Comparison of ENCODE assay signal across 1 cellular context in the genomic region with DNA sequence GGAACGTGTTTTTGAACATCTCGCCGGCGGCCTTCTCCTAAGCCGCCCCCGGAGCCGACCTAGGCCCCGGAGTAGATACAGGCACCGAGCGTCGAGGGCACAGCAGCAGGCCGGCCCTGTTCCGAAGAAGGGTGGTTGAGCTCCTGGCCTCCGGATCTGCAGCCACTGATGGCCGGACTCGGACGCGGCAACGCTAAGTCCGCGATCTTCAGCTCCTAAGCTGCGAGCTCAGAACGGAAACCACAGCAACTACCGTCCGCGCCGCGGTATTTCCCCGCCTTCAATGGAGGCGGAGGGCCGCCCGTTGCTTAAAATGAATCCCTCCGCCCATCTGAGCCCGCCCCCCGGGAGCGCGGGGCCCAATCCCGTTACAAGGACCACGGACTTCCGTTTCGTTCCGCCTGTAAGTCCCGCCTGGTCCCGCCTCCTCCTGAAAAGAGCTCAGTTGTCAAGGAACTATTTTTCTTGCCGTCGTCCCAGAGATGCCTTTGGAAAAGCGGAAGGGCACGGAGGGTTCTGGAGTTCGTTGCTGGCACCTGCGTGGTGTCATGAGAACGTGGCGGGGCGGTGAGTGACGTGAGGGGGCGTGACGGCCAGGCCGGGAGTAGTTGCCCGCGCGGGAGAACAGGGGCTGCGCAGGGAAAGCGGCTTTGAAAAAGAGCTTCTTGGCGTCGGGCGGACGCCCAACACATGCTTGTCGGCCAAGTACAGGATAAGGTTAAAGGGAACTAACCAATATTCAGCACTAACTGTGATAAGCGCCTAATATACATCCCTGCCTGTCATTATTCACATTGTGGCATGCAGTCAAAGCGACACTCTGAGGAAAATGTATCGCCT.
A peak's percentile ranks its signal among the peaks of the same experiment; 100 is the strongest.
TF ChIP-seq lines count a peak whose summit lies in the region.

A gene (minus strand): TSS at position 285 of the 840 bp plus-strand sequence. CDS start 266 bp downstream, at position 19.

TF ChIP-seq in K562, 482 proteins besides CTCF, POLR2A, EP300 and RAD21 (continued from another document and continues in another):
- TF ChIP-seq, protein P1, sequence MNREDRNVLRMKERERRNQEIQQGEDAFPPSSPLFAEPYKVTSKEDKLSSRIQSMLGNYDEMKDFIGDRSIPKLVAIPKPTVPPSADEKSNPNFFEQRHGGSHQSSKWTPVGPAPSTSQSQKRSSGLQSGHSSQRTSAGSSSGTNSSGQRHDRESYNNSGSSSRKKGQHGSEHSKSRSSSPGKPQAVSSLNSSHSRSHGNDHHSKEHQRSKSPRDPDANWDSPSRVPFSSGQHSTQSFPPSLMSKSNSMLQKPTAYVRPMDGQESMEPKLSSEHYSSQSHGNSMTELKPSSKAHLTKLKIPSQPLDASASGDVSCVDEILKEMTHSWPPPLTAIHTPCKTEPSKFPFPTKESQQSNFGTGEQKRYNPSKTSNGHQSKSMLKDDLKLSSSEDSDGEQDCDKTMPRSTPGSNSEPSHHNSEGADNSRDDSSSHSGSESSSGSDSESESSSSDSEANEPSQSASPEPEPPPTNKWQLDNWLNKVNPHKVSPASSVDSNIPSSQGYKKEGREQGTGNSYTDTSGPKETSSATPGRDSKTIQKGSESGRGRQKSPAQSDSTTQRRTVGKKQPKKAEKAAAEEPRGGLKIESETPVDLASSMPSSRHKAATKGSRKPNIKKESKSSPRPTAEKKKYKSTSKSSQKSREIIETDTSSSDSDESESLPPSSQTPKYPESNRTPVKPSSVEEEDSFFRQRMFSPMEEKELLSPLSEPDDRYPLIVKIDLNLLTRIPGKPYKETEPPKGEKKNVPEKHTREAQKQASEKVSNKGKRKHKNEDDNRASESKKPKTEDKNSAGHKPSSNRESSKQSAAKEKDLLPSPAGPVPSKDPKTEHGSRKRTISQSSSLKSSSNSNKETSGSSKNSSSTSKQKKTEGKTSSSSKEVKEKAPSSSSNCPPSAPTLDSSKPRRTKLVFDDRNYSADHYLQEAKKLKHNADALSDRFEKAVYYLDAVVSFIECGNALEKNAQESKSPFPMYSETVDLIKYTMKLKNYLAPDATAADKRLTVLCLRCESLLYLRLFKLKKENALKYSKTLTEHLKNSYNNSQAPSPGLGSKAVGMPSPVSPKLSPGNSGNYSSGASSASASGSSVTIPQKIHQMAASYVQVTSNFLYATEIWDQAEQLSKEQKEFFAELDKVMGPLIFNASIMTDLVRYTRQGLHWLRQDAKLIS (CRISPR knock-in tag; IDR thresholded peaks at IDR 0.05): 0 out of 2 replicates have a peak, but pooled peaks have one; percentile 24
- TF ChIP-seq, protein P2, sequence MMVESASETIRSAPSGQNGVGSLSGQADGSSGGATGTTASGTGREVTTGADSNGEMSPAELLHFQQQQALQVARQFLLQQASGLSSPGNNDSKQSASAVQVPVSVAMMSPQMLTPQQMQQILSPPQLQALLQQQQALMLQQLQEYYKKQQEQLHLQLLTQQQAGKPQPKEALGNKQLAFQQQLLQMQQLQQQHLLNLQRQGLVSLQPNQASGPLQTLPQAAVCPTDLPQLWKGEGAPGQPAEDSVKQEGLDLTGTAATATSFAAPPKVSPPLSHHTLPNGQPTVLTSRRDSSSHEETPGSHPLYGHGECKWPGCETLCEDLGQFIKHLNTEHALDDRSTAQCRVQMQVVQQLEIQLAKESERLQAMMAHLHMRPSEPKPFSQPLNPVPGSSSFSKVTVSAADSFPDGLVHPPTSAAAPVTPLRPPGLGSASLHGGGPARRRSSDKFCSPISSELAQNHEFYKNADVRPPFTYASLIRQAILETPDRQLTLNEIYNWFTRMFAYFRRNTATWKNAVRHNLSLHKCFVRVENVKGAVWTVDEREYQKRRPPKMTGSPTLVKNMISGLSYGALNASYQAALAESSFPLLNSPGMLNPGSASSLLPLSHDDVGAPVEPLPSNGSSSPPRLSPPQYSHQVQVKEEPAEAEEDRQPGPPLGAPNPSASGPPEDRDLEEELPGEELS (CRISPR knock-in tag; IDR thresholded peaks at IDR 0.05; ENCODE audit: borderline replicate concordance): peak; percentile 70; the same call in 1 of the 2 replicates
- TF ChIP-seq KHSRP (IDR thresholded peaks at IDR 0.05) (peak; percentile 68), HNRNPLL (IDR thresholded peaks at IDR 0.05; ENCODE audit: low read depth, low read length, poor library complexity, severe bottlenecking) (peak; percentile 97), SPI1 (IDR thresholded peaks at IDR 0.05; ENCODE audit: borderline replicate concordance, low read depth, low read length) (peak; percentile 95), CCNT2 (IDR thresholded peaks at IDR 0.05; ENCODE audit: borderline replicate concordance, extremely low read depth, insufficient read length, low read depth, low read length) (peak; percentile 53), YY1 (IDR thresholded peaks at IDR 0.05; ENCODE audit: borderline replicate concordance in 1 of 3, control insufficient read depth in 1 of 3, extremely low read depth in 1 of 3, insufficient read depth in 3 of 3, insufficient read length in 1 of 3, insufficient replicate concordance in 2 of 3, low read depth in 1 of 3, low read length in 2 of 3) (peak in 2 of 3 experiments; percentile 74 to 86), NFIC (IDR thresholded peaks at IDR 0.05) (peak; percentile 72), NCOR1 (IDR thresholded peaks at IDR 0.05) (peak; percentile 29), SMARCC2 (IDR thresholded peaks at IDR 0.05; ENCODE audit: low read depth) (no peak), RBBP5 (IDR thresholded peaks at IDR 0.05; ENCODE audit: borderline replicate concordance, insufficient read depth, low read length, poor library complexity, severe bottlenecking) (peak; percentile 91), BMI1 (IDR thresholded peaks at IDR 0.05; ENCODE audit: low read length) (no peak), NCOA6 (IDR thresholded peaks at IDR 0.05) (peak; percentile 72), TBP (optimal IDR thresholded peaks at IDR 0.05; ENCODE audit: low read depth, low read length) (peak; percentile 91), ELF2 (CRISPR knock-in tag; IDR thresholded peaks at IDR 0.05) (no peak), EZH2 (IDR thresholded peaks at IDR 0.05; ENCODE audit: borderline replicate concordance, low read depth, low read length) (no peak), RBM17 (IDR thresholded peaks at IDR 0.05; ENCODE audit: borderline replicate concordance, low read depth, low read length) (no peak), MEF2D (tag; conservative IDR thresholded peaks at IDR 0.05; ENCODE audit: low read depth) (peak; percentile 58; the same call in 1 of the 2 replicates), ZNF239 (CRISPR knock-in tag; IDR thresholded peaks at IDR 0.05) (no peak), ZC3H4 (CRISPR knock-in tag; IDR thresholded peaks at IDR 0.05; ENCODE audit: borderline replicate concordance) (no peak), MYC (IDR thresholded peaks at IDR 0.05; ENCODE audit: low read depth, low read length) (peak; percentile 95), MYC (CRISPR knock-in tag; IDR thresholded peaks at IDR 0.05; ENCODE audit: borderline replicate concordance, low read depth) (0 out of 2 replicates have a peak, but pooled peaks have one; percentile 34), ZNF778 (CRISPR knock-in tag; IDR thresholded peaks at IDR 0.05) (no peak), MTA1 (IDR thresholded peaks at IDR 0.05; ENCODE audit: borderline replicate concordance) (peak; percentile 78), JUNB (CRISPR knock-in tag; conservative IDR thresholded peaks at IDR 0.05) (no peak), GATA2 (CRISPR knock-in tag; IDR thresholded peaks at IDR 0.05) (no peak), MCM3 (IDR thresholded peaks at IDR 0.05) (no peak)
- TF ChIP-seq, protein P3, sequence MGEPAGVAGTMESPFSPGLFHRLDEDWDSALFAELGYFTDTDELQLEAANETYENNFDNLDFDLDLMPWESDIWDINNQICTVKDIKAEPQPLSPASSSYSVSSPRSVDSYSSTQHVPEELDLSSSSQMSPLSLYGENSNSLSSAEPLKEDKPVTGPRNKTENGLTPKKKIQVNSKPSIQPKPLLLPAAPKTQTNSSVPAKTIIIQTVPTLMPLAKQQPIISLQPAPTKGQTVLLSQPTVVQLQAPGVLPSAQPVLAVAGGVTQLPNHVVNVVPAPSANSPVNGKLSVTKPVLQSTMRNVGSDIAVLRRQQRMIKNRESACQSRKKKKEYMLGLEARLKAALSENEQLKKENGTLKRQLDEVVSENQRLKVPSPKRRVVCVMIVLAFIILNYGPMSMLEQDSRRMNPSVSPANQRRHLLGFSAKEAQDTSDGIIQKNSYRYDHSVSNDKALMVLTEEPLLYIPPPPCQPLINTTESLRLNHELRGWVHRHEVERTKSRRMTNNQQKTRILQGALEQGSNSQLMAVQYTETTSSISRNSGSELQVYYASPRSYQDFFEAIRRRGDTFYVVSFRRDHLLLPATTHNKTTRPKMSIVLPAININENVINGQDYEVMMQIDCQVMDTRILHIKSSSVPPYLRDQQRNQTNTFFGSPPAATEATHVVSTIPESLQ (CRISPR knock-in tag; IDR thresholded peaks at IDR 0.05): no peak
- TF ChIP-seq, protein P4, sequence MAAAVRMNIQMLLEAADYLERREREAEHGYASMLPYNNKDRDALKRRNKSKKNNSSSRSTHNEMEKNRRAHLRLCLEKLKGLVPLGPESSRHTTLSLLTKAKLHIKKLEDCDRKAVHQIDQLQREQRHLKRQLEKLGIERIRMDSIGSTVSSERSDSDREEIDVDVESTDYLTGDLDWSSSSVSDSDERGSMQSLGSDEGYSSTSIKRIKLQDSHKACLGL (CRISPR knock-in tag; IDR thresholded peaks at IDR 0.05; ENCODE audit: borderline replicate concordance, poor library complexity, severe bottlenecking): peak; percentile 62
- TF ChIP-seq, protein P5, sequence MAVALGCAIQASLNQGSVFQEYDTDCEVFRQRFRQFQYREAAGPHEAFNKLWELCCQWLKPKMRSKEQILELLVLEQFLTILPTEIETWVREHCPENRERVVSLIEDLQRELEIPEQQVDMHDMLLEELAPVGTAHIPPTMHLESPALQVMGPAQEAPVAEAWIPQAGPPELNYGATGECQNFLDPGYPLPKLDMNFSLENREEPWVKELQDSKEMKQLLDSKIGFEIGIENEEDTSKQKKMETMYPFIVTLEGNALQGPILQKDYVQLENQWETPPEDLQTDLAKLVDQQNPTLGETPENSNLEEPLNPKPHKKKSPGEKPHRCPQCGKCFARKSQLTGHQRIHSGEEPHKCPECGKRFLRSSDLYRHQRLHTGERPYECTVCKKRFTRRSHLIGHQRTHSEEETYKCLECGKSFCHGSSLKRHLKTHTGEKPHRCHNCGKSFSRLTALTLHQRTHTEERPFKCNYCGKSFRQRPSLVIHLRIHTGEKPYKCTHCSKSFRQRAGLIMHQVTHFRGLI (CRISPR knock-in tag; IDR thresholded peaks at IDR 0.05): peak; percentile 18; the same call in 1 of the 2 replicates
- TF ChIP-seq, protein P6, sequence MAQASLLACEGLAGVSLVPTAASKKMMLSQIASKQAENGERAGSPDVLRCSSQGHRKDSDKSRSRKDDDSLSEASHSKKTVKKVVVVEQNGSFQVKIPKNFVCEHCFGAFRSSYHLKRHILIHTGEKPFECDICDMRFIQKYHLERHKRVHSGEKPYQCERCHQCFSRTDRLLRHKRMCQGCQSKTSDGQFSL (CRISPR knock-in tag; IDR thresholded peaks at IDR 0.05): no peak
- TF ChIP-seq, protein P6 (tag; IDR thresholded peaks at IDR 0.05): no peak
- TF ChIP-seq, protein P7, sequence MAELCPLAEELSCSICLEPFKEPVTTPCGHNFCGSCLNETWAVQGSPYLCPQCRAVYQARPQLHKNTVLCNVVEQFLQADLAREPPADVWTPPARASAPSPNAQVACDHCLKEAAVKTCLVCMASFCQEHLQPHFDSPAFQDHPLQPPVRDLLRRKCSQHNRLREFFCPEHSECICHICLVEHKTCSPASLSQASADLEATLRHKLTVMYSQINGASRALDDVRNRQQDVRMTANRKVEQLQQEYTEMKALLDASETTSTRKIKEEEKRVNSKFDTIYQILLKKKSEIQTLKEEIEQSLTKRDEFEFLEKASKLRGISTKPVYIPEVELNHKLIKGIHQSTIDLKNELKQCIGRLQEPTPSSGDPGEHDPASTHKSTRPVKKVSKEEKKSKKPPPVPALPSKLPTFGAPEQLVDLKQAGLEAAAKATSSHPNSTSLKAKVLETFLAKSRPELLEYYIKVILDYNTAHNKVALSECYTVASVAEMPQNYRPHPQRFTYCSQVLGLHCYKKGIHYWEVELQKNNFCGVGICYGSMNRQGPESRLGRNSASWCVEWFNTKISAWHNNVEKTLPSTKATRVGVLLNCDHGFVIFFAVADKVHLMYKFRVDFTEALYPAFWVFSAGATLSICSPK (IDR thresholded peaks at IDR 0.05; ENCODE audit: borderline replicate concordance): no peak
- TF ChIP-seq, protein P8, sequence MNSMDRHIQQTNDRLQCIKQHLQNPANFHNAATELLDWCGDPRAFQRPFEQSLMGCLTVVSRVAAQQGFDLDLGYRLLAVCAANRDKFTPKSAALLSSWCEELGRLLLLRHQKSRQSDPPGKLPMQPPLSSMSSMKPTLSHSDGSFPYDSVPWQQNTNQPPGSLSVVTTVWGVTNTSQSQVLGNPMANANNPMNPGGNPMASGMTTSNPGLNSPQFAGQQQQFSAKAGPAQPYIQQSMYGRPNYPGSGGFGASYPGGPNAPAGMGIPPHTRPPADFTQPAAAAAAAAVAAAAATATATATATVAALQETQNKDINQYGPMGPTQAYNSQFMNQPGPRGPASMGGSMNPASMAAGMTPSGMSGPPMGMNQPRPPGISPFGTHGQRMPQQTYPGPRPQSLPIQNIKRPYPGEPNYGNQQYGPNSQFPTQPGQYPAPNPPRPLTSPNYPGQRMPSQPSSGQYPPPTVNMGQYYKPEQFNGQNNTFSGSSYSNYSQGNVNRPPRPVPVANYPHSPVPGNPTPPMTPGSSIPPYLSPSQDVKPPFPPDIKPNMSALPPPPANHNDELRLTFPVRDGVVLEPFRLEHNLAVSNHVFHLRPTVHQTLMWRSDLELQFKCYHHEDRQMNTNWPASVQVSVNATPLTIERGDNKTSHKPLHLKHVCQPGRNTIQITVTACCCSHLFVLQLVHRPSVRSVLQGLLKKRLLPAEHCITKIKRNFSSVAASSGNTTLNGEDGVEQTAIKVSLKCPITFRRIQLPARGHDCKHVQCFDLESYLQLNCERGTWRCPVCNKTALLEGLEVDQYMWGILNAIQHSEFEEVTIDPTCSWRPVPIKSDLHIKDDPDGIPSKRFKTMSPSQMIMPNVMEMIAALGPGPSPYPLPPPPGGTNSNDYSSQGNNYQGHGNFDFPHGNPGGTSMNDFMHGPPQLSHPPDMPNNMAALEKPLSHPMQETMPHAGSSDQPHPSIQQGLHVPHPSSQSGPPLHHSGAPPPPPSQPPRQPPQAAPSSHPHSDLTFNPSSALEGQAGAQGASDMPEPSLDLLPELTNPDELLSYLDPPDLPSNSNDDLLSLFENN (IDR thresholded peaks at IDR 0.05; ENCODE audit: low read depth in 2 of 2, low read length in 2 of 2): no peak
- TF ChIP-seq, protein P9, sequence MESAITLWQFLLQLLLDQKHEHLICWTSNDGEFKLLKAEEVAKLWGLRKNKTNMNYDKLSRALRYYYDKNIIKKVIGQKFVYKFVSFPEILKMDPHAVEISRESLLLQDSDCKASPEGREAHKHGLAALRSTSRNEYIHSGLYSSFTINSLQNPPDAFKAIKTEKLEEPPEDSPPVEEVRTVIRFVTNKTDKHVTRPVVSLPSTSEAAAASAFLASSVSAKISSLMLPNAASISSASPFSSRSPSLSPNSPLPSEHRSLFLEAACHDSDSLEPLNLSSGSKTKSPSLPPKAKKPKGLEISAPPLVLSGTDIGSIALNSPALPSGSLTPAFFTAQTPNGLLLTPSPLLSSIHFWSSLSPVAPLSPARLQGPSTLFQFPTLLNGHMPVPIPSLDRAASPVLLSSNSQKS (CRISPR knock-in tag; IDR thresholded peaks at IDR 0.05): no peak
